Comparison of ENCODE assay signal across 8 cellular contexts in genomic region chr19:16342002-16342715, GRCh38. TPM values are rescaled to one million over a fixed set of nuclear protein-coding genes. Genes with fewer than 3 reads are reported as not detected.
DNase-seq lines count a peak whose midpoint lies in the region; ATAC-seq and TF ChIP-seq lines count a peak whose summit lies in the region.

No MANE protein-coding gene starts in this region.

- 58% methylated on average over 10 of the region's 10 CpGs for WGBS in hepatocyte (ENCODE audit: low lambda C conversion rate, missing lambda C conversion rate)

- TF ChIP-seq CTCF in hepatocyte (IDR thresholded peaks at IDR 0.05; ENCODE audit: poor library complexity) = no peak

- no peaks in the 10 kb centered on the region for H4K20me1 ChIP-seq in hepatocyte (ENCODE audit: insufficient read depth, poor library complexity, severe bottlenecking)

- H2AFZ ChIP-seq in hepatocyte = no peak overlapping the region

- no peaks in the 10 kb centered on the region for H3K9me2 ChIP-seq in hepatocyte (replicated peaks; ENCODE audit: insufficient read depth)

- no peak overlapping the region for H3K4me3 ChIP-seq in hepatocyte

- peaks cover 4% of the 10 kb centered on the region for H3K36me3 Mint-ChIP-seq in activated CD4-positive, alpha-beta T cell treated with anti-CD3 and anti-CD28 coated beads for 36 hours (ENCODE audit: low read depth)
- peaks cover 7% of the 10 kb centered on the region for H3K36me3 Mint-ChIP-seq in stimulated activated effector memory CD8-positive, alpha-beta T cell treated with anti-CD3 and anti-CD28 coated beads, Interleukin-12 subunit alpha, Interleukin-12 subunit beta, amount 100 ng/mL, for 72 hours

- no peaks in the 10 kb centered on the region for H3K27me3 ChIP-seq in hepatocyte

- peaks cover 6% of the 10 kb centered on the region for H3K4me1 ChIP-seq in hepatocyte (ENCODE audit: insufficient read depth)

- peaks cover 2% of the 10 kb centered on the region for H3K9me3 Mint-ChIP-seq in activated CD4-positive, alpha-beta T cell treated with anti-CD3 and anti-CD28 coated beads for 36 hours (ENCODE audit: low read depth)
- H3K9me3 Mint-ChIP-seq in stimulated activated effector memory CD8-positive, alpha-beta T cell treated with anti-CD3 and anti-CD28 coated beads, Interleukin-12 subunit alpha, Interleukin-12 subunit beta, amount 100 ng/mL, for 72 hours = no peaks in the 10 kb centered on the region

- H3K27me3 Mint-ChIP-seq in activated CD4-positive, alpha-beta T cell treated with anti-CD3 and anti-CD28 coated beads for 36 hours = peaks cover 4% of the 10 kb centered on the region

- CTCF ChIA-PET in activated CD4-positive, alpha-beta T cell treated with anti-CD3 and anti-CD28 coated beads for 36 hours (lab: Charles Lee) = interaction anchor here (0.5 to 4.2 kb wide), 7 partner anchors 9 to 783 kb away, joined by 3 to 25 read pairs (median 7); no protein-coding TSS in a partner anchor

- ATAC-seq in activated CD4-positive, alpha-beta T cell treated with anti-CD3 and anti-CD28 coated beads for 36 hours = peak; percentile 73
- peak; percentile 60 for ATAC-seq in HG03159 (IDR thresholded peaks at IDR 0.05; ENCODE audit: unreplicated experiment)
- ATAC-seq in stimulated activated effector memory CD8-positive, alpha-beta T cell treated with anti-CD3 and anti-CD28 coated beads, Interleukin-12 subunit alpha, Interleukin-12 subunit beta, amount 100 ng/mL, for 72 hours = peak; percentile 86
- no peak for ATAC-seq in HG02571 (IDR thresholded peaks at IDR 0.05; ENCODE audit: unreplicated experiment)

- POLR2A ChIA-PET in activated CD4-positive, alpha-beta T cell treated with anti-CD3 and anti-CD28 coated beads for 36 hours (lab: Charles Lee) = interaction anchor here (0.5 to 2.3 kb wide), 5 partner anchors 12 to 1174 kb away, joined by 3 to 27 read pairs (median 4); no protein-coding TSS in a partner anchor

- no peaks in the 10 kb centered on the region for H3K79me2 ChIP-seq in hepatocyte

- peak; percentile 81 for DNase-seq in activated CD4-positive, alpha-beta T cell treated with anti-CD3 and anti-CD28 coated beads for 36 hours
- DNase-seq in activated CD4-positive, alpha-beta T cell treated with anti-CD3 and anti-CD28 coated beads for 1 hour = no peak
- peak; percentile 52 for DNase-seq in activated CD8-positive, alpha-beta memory T cell treated with anti-CD3 and anti-CD28 coated beads, Interleukin-2, amount 50 U/mL, for 4 hours
- DNase-seq in hepatocyte (ENCODE audit: low spot score) (peak; percentile 38), epidermal melanocyte (ENCODE audit: insufficient read length, low spot score) (no peak)
- DNase-seq in stimulated activated effector memory CD8-positive, alpha-beta T cell treated with anti-CD3 and anti-CD28 coated beads, Interleukin-12 subunit alpha, Interleukin-12 subunit beta, amount 100 ng/mL, for 72 hours (ENCODE audit: low spot score in 2 of 2) = peak in 1 of 2 donors; percentile 84

- intact Hi-C loops in activated CD4-positive, alpha-beta T cell treated with anti-CD3 and anti-CD28 coated beads for 36 hours (cut with DNase I, micrococcal nuclease) = loop anchor here (1.0 to 2.0 kb wide), 3 partner anchors 13 to 29 kb away; no protein-coding TSS in a partner anchor

- peak overlapping the region; percentile 71 for H3K27ac ChIP-seq in hepatocyte

- no peak overlapping the region for H3K4me3 Mint-ChIP-seq in activated CD4-positive, alpha-beta T cell treated with anti-CD3 and anti-CD28 coated beads for 36 hours
- peak overlapping the region; percentile 46 for H3K4me3 Mint-ChIP-seq in stimulated activated effector memory CD8-positive, alpha-beta T cell treated with anti-CD3 and anti-CD28 coated beads, Interleukin-12 subunit alpha, Interleukin-12 subunit beta, amount 100 ng/mL, for 72 hours

- H3K36me3 ChIP-seq in hepatocyte (replicated peaks; ENCODE audit: insufficient read depth, low read depth) = no peaks in the 10 kb centered on the region

- H3K4me2 ChIP-seq in hepatocyte = no peak overlapping the region

- H3K4me1 Mint-ChIP-seq in activated CD4-positive, alpha-beta T cell treated with anti-CD3 and anti-CD28 coated beads for 36 hours = peaks cover 46% of the 10 kb centered on the region
- H3K4me1 Mint-ChIP-seq in stimulated activated effector memory CD8-positive, alpha-beta T cell treated with anti-CD3 and anti-CD28 coated beads, Interleukin-12 subunit alpha, Interleukin-12 subunit beta, amount 100 ng/mL, for 72 hours = peaks cover 52% of the 10 kb centered on the region

- no peaks in the 10 kb centered on the region for H3K9me3 ChIP-seq in hepatocyte (ENCODE audit: low read depth)

- H3K27ac Mint-ChIP-seq in activated CD4-positive, alpha-beta T cell treated with anti-CD3 and anti-CD28 coated beads for 36 hours = peak overlapping the region; percentile 44
- H3K27ac Mint-ChIP-seq in stimulated activated effector memory CD8-positive, alpha-beta T cell treated with anti-CD3 and anti-CD28 coated beads, Interleukin-12 subunit alpha, Interleukin-12 subunit beta, amount 100 ng/mL, for 72 hours = peak overlapping the region; percentile 72

RNA-seq across cellular contexts. Expression of gene KLF2, which starts 17.5 kb away (rescaled TPM):
- total RNA-seq in activated CD4-positive, alpha-beta T cell treated with anti-CD3 and anti-CD28 coated beads for 36 hours = under 1 TPM; 0.57 to 0.90 TPM
- total RNA-seq in hepatocyte = 3.0 and 4.5 TPM in 2 replicates
- polyA plus RNA-seq in hepatocyte = 27.7 and 40.9 TPM in 2 replicates

Comparison
In these comparisons a context has a peak if more than half of its experiments do, and no peak if none do; other contexts are left out.
1. DNase-seq: peak in activated CD4-positive, alpha-beta T cell treated with anti-CD3 and anti-CD28 coated beads for 36 hours (single experiment), activated CD8-positive, alpha-beta memory T cell treated with anti-CD3 and anti-CD28 coated beads, Interleukin-2, amount 50 U/mL, for 4 hours (single experiment) and hepatocyte (single experiment); none in activated CD4-positive, alpha-beta T cell treated with anti-CD3 and anti-CD28 coated beads for 1 hour (single experiment) and epidermal melanocyte (single experiment).